Comparison of ENCODE assay signal across 8 cellular contexts in the genomic region with DNA sequence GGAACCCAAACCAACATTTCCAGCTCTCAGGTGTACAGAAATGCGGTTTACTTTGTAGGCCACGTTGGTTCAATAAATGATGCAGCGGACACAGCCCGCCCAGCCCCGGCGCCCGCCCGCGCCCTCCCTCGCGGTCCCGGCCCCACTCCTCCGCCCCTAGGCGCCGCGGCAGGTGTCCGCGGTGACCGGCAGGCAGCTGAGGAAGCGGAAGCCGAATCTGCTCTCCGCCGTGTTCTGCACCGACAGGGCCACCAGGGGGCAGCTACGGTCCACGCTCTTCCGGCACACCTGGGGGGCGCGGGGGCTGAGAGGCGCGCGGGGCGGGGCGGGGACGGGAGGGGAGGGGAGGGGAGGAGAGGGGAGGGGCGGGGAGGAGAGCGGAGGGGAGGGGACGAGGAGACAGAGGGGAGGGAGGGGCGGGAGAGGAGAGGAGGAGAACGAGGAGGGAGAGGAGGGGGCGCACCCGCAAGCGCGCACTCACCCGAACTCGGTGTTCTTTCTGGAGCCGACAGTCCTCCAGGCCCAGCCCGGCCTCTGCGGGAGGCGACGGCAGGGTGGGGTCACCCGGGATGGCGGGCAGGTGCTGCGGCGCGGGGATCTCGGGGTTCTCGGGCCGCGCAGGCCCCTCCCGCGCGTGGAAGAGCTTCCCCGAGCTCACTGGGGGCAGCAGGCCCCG. TPM values are rescaled to one million over a fixed set of nuclear protein-coding genes. Genes with fewer than 3 reads are reported as not detected.
DNase-seq lines count a peak whose midpoint lies in the region; ATAC-seq and TF ChIP-seq lines count a peak whose summit lies in the region.

No MANE protein-coding gene starts in this region.

- H3K4me2 ChIP-seq in SK-N-SH, result peak overlapping the region; percentile 72; the same call in 1 of the 2 replicates

- TF ChIP-seq RAD21 in SK-N-SH (IDR thresholded peaks at IDR 0.05; ENCODE audit: low read length), result peak; percentile 63

- no peaks in the 10 kb centered on the region for H3K9me3 ChIP-seq in A673 (ENCODE audit: low read depth, low read length, poor library complexity, severe bottlenecking)
- H3K9me3 ChIP-seq in MG63, result no peaks in the 10 kb centered on the region
- H3K9me3 ChIP-seq in SK-N-SH, result no peaks in the 10 kb centered on the region
- H3K9me3 ChIP-seq in right atrium auricular region, result no peaks in the 10 kb centered on the region
- no peaks in the 10 kb centered on the region for H3K9me3 ChIP-seq in skeletal muscle tissue (ENCODE audit: control insufficient read depth in 3 of 3, low read length in 3 of 3)

- H3K36me3 ChIP-seq in A673 (ENCODE audit: insufficient read depth, low read length, poor library complexity, severe bottlenecking), result no peaks in the 10 kb centered on the region
- H3K36me3 ChIP-seq in MG63, result no peaks in the 10 kb centered on the region
- no peaks in the 10 kb centered on the region for H3K36me3 ChIP-seq in SK-N-SH (replicated peaks in 1 of 2; ENCODE audit: control insufficient read depth in 1 of 2, insufficient read depth in 2 of 2, low read length in 1 of 2)
- no peaks in the 10 kb centered on the region for H3K36me3 ChIP-seq in right atrium auricular region
- no peaks in the 10 kb centered on the region for H3K36me3 ChIP-seq in skeletal muscle tissue (ENCODE audit: control insufficient read depth in 3 of 3, insufficient read depth in 3 of 3, low read length in 3 of 3)

- H3K27me3 ChIP-seq in A673 (replicated peaks; ENCODE audit: insufficient read depth, low read depth, low read length, poor library complexity) (peaks cover 22% of the 10 kb centered on the region), MG63 (peaks cover 12% of the 10 kb centered on the region), SK-N-SH (ENCODE audit: insufficient read depth) (peaks cover 11% of the 10 kb centered on the region), right atrium auricular region (peaks cover 17 to 36% of the 10 kb centered on the region in 2 donors), skeletal muscle tissue (ENCODE audit: control insufficient read depth in 3 of 3, insufficient read depth in 3 of 3, low read length in 3 of 3) (peaks cover 46 to 83% (median 67%) of the 10 kb centered on the region in 3 donors)

- 4% methylated on average over 33 of the region's 65 CpGs for WGBS in SK-N-SH (ENCODE audit: low lambda C conversion rate)

- no peaks in the 10 kb centered on the region for H4K20me1 ChIP-seq in SK-N-SH (ENCODE audit: insufficient read depth)

- TF ChIP-seq CTCF in A673 (conservative IDR thresholded peaks at IDR 0.05; ENCODE audit: low read depth, low read length) (peak; percentile 52; the same call in 1 of the 2 replicates), SK-N-SH (IDR thresholded peaks at IDR 0.05) (peak; percentile 43), right atrium auricular region (IDR thresholded peaks at IDR 0.05) (peak; percentile 53 to 74)

- no peak for TF ChIP-seq EP300 in SK-N-SH (IDR thresholded peaks at IDR 0.05; ENCODE audit: borderline replicate concordance in 1 of 2, low read depth in 1 of 2, low read length in 1 of 2)

- H3K4me1 ChIP-seq in A673 (ENCODE audit: insufficient read depth, low read length, poor library complexity, severe bottlenecking), result peaks cover 8% of the 10 kb centered on the region
- H3K4me1 ChIP-seq in SK-N-SH (ENCODE audit: control insufficient read depth in 1 of 2, insufficient read depth in 2 of 2, low read depth in 1 of 2, low read length in 1 of 2), result peaks cover under 1 to 22% of the 10 kb centered on the region in 2 experiments; a peak in 1 of 4 replicates
- peaks cover 0 to 18% of the 10 kb centered on the region in 2 donors for H3K4me1 ChIP-seq in right atrium auricular region
- H3K4me1 ChIP-seq in skeletal muscle tissue (ENCODE audit: control insufficient read depth in 3 of 3, insufficient read depth in 3 of 3, low read length in 3 of 3), result peaks cover 0 to 8% (median 7%) of the 10 kb centered on the region in 3 donors

- CTCF ChIA-PET in A673 (lab: Charles Lee), result interaction anchor here (0.5 to 1.0 kb wide), 4 partner anchors 106 to 492 kb away, joined by 3 to 7 read pairs (median 4); a partner anchor contains a TSS
- CTCF ChIA-PET in SK-N-SH (lab: Yijun Ruan, JAX), result interaction anchor here (0.6 to 3.6 kb wide), 42 partner anchors 8 to 832 kb away, joined by 3 to 41 read pairs (median 4); no protein-coding TSS in a partner anchor

- ATAC-seq in GM18868 (IDR thresholded peaks at IDR 0.05; ENCODE audit: unreplicated experiment) (peak; percentile 61), HG02840 (IDR thresholded peaks at IDR 0.05; ENCODE audit: low FRiP score, unreplicated experiment) (no peak)

- H3K27ac ChIP-seq in A673 (ENCODE audit: low read depth, low read length, poor library complexity, severe bottlenecking) (no peak overlapping the region), SK-N-SH (ENCODE audit: low read depth in 2 of 2, low read length in 1 of 2) (no peak overlapping the region; a peak in 1 of 4 replicates), right atrium auricular region (no peak overlapping the region), skeletal muscle tissue (ENCODE audit: low read depth, low read length) (no peak overlapping the region)

- H3K4me3 ChIP-seq in A673 (ENCODE audit: low read depth, low read length, poor library complexity, severe bottlenecking) (peak overlapping the region; percentile 50), MG63 (no peak overlapping the region), SK-N-SH (ENCODE audit: low read depth in 2 of 2, low read length in 1 of 2) (peak overlapping the region in 1 of 2 experiments; percentile 53; a peak in 3 of 4 replicates), right atrium auricular region (peak overlapping the region; percentile 4 to 38), skeletal muscle tissue (ENCODE audit: low read length in 3 of 3) (peak overlapping the region in 2 of 3 donors; percentile 6 to 32)

- H3K79me2 ChIP-seq in SK-N-SH (ENCODE audit: insufficient read depth), result no peaks in the 10 kb centered on the region

- no peaks in the 10 kb centered on the region for H3F3A ChIP-seq in SK-N-SH (replicated peaks; ENCODE audit: insufficient read depth)

- DNase-seq in A673 (ENCODE audit: low spot score) (peak; percentile 80), MG63 (peak; percentile 48), SK-N-SH (peak; percentile 92), right atrium auricular region (ENCODE audit: low spot score) (no peak)
- peak; percentile 79 for DNase-seq in activated naive CD4-positive, alpha-beta T cell treated with anti-CD3 and anti-CD28 coated beads, Interleukin-2, amount 50 U/mL, for 16 hours

- intact Hi-C loops in A673 (cut with micrococcal nuclease; ENCODE audit: unreplicated experiment), result loop anchor here (10.0 kb wide), 1 partner anchor 170 kb away; no protein-coding TSS in a partner anchor

- H2AFZ ChIP-seq in SK-N-SH (ENCODE audit: low read depth), result no peak overlapping the region

- no TSS peak for BruUV-seq in A673 (replicated peaks; lab: Mats Ljungman, UMichigan)

- POLR2A ChIA-PET in A673 (lab: Charles Lee; ENCODE audit: low non-redundant PET) (no interaction called here), SK-N-SH (lab: Yijun Ruan, JAX) (interaction anchor here (0.8 to 1.0 kb wide), 2 partner anchors 14 to 19 kb away, joined by 4 to 6 read pairs; no protein-coding TSS in a partner anchor)

- no peak overlapping the region for H3K9ac ChIP-seq in SK-N-SH
- H3K9ac ChIP-seq in skeletal muscle tissue (ENCODE audit: low read depth in 1 of 3, low read length in 3 of 3), result peak overlapping the region in 1 of 3 donors; percentile 3

- H3K9me2 ChIP-seq in SK-N-SH, result no peaks in the 10 kb centered on the region

TF ChIP-seq in SK-N-SH, 30 proteins besides CTCF, POLR2A, EP300 and RAD21:
- no peak for TF ChIP-seq FOXJ3 (CRISPR knock-in tag; IDR thresholded peaks at IDR 0.05)
- TF ChIP-seq GATA2 (CRISPR knock-in tag; IDR thresholded peaks at IDR 0.05), result no peak
- TF ChIP-seq SMC3 (IDR thresholded peaks at IDR 0.05; ENCODE audit: low read depth, low read length), result peak; percentile 45; the same call in 1 of the 2 replicates
- TF ChIP-seq NRF1 (IDR thresholded peaks at IDR 0.05; ENCODE audit: low read depth, low read length), result no peak
TF ChIP-seq in SK-N-SH: peak in this region for 1.

RNA-seq across cellular contexts. Expression of a gene that starts 5.6 kb away (rescaled TPM):
- total RNA-seq in A673 (2021) (1.1 and 1.7 TPM in 2 replicates), right atrium auricular region (under 1 TPM; 0.33 to 0.86 TPM), skeletal muscle tissue (under 0.01 TPM)
- total RNA-seq in MG63 (2014; rRNA removed; shearing (Covaris generic); ENCODE audit: low replicate concordance), result 0.20 and 0.30 TPM in 2 replicates
- polyA plus RNA-seq in SK-N-SH (2012; rRNA removed), result 2.4 and 2.6 TPM in 2 replicates
- 0.60 and 1.3 TPM in 2 replicates for polyA plus RNA-seq in SK-N-SH (2012; cell fraction: cytosol; rRNA removed)
- 30.2 and 47.4 TPM in 2 replicates for polyA plus RNA-seq in SK-N-SH (2012; cell fraction: nucleus; rRNA removed)

RNA-seq across cellular contexts. Expression of a gene that starts 5.8 kb away (rescaled TPM):
- total RNA-seq in A673 (2021) (4.6 and 6.2 TPM in 2 replicates), right atrium auricular region (10 to 100 TPM in 1 of 2 donors, 1 to 10 TPM in 1; 8.5 to 13.0 TPM), skeletal muscle tissue (0.52 TPM)
- total RNA-seq in MG63 (2014; rRNA removed; shearing (Covaris generic); ENCODE audit: low replicate concordance), result 3.0 and 25.8 TPM in 2 replicates
- 19.8 and 24.0 TPM in 2 replicates for polyA plus RNA-seq in SK-N-SH (2012; rRNA removed)
- polyA plus RNA-seq in SK-N-SH (2012; cell fraction: cytosol; rRNA removed), result 8.2 and 11.7 TPM in 2 replicates
- 105 and 144 TPM in 2 replicates for polyA plus RNA-seq in SK-N-SH (2012; cell fraction: nucleus; rRNA removed)

RNA-seq across cellular contexts. Expression of a gene that starts 17.6 kb away (rescaled TPM):
- total RNA-seq in A673 (2021) (2.1 and 2.5 TPM in 2 replicates), right atrium auricular region (under 1 TPM; 0.12 to 0.15 TPM), skeletal muscle tissue (under 0.01 TPM)
- total RNA-seq in MG63 (2014; rRNA removed; shearing (Covaris generic); ENCODE audit: low replicate concordance), result 0.63 TPM in 1 of 2 replicates, not detected in the other
- polyA plus RNA-seq in SK-N-SH (2012; rRNA removed), result 1.2 and 1.4 TPM in 2 replicates
- 0.30 and 0.52 TPM in 2 replicates for polyA plus RNA-seq in SK-N-SH (2012; cell fraction: cytosol; rRNA removed)
- 5.4 and 6.2 TPM in 2 replicates for polyA plus RNA-seq in SK-N-SH (2012; cell fraction: nucleus; rRNA removed)

RNA-seq across cellular contexts. Expression of a gene that starts 19.6 kb away (rescaled TPM):
- total RNA-seq in A673 (2021) (82.8 and 90.2 TPM in 2 replicates), right atrium auricular region (10 to 100 TPM; 31.7 to 48.1 TPM), skeletal muscle tissue (63.2 TPM)
- 78.8 and 207 TPM in 2 replicates for total RNA-seq in MG63 (2014; rRNA removed; shearing (Covaris generic); ENCODE audit: low replicate concordance)
- 138 and 217 TPM in 2 replicates for polyA plus RNA-seq in SK-N-SH (2012; rRNA removed)
- polyA plus RNA-seq in SK-N-SH (2012; cell fraction: cytosol; rRNA removed), result 95.3 and 125 TPM in 2 replicates
- 189 and 285 TPM in 2 replicates for polyA plus RNA-seq in SK-N-SH (2012; cell fraction: nucleus; rRNA removed)

RNA-seq across cellular contexts. Expression of a gene that starts 21.3 kb away (rescaled TPM):
- 40.2 and 43.0 TPM in 2 replicates for total RNA-seq in A673 (2021)
- total RNA-seq in MG63 (2014; rRNA removed; shearing (Covaris generic); ENCODE audit: low replicate concordance), result 35.4 and 55.2 TPM in 2 replicates
- 18.8 and 22.7 TPM in 2 replicates for polyA plus RNA-seq in SK-N-SH (2012; rRNA removed)
- polyA plus RNA-seq in SK-N-SH (2012; cell fraction: cytosol; rRNA removed), result 9.2 and 13.1 TPM in 2 replicates
- polyA plus RNA-seq in SK-N-SH (2012; cell fraction: nucleus; rRNA removed), result 42.5 and 52.9 TPM in 2 replicates
- total RNA-seq in right atrium auricular region, result 10 to 100 TPM; 12.4 to 14.2 TPM
- 21.9 TPM for total RNA-seq in skeletal muscle tissue
